Comparison of ENCODE assay signal across 19 cellular contexts in genomic region chr9:77594963-77595362, GRCh38. TPM values are rescaled to one million over a fixed set of nuclear protein-coding genes. Genes with fewer than 3 reads are reported as not detected.
"Had no signal": no experiment of that assay in that cellular context is flagged by ENCODE, and none has a peak within 500 bp of the region (broad histone marks: within the 10 kb centered on the region; RNA-seq: fewer than 3 reads in every experiment).

No MANE protein-coding gene starts in this region.

- H3K4me1 ChIP-seq: prostate gland had no signal

- H3K4me3 ChIP-seq: body of pancreas, cardiac muscle cell, lung, ovary, prostate gland had no signal

- H3K27me3 ChIP-seq: body of pancreas, cardiac muscle cell, ovary had no signal

- ATAC-seq: body of pancreas; left colon; stimulated activated naive CD8-positive, alpha-beta T cell treated with anti-CD3 and anti-CD28 coated beads, Interleukin-15, Interleukin-2, amounts not matched to agents 100 U/mL and 50 U/mL, for 24 hours; WTC11 had no signal

- H3K27ac ChIP-seq: body of pancreas, neutrophil, ovary, prostate gland had no signal

- H3K36me3 ChIP-seq: cardiac muscle cell, neutrophil, ovary, prostate gland had no signal

- H3K9me3 ChIP-seq: body of pancreas, neutrophil, ovary, prostate gland had no signal

- DNase-seq: activated CD4-positive, alpha-beta memory T cell treated with anti-CD3 and anti-CD28 coated beads, Interleukin-2, amount 10 ng/mL, durations not matched to agents 7 days and 5 days; activated gamma-delta T cell; anterior cingulate cortex; body of pancreas; effector CD4-positive, alpha-beta T cell; left colon; natural killer cell; ovary; stimulated activated CD4-positive, alpha-beta T cell treated with anti-CD3 and anti-CD28 coated beads, Interleukin-4, amount 100 ng/mL, for 24 hours; stimulated activated naive CD8-positive, alpha-beta T cell treated with anti-CD3 and anti-CD28 coated beads, Interleukin-15, Interleukin-2, amounts not matched to agents 100 U/mL and 50 U/mL, for 24 hours; T-helper 9 cell had no signal

RNA-seq across cellular contexts. Expression of gene GNA14, which starts 53.2 kb away (rescaled TPM):
- total RNA-seq: activated CD4-positive, alpha-beta memory T cell treated with anti-CD3 and anti-CD28 coated beads, Interleukin-2, amount 10 ng/mL, durations not matched to agents 7 days and 5 days; activated T-helper 1 cell treated with anti-CD3 and anti-CD28 coated beads, Interleukin-12 subunit alpha, Interleukin-12 subunit beta, Interleukin-2, Interleukin-4 antibody, amounts not matched to agents 30 ng/mL and 10 ng/mL and 1 ng/mL, durations not matched to agents 14 hours and 24 hours and 36 hours; T-helper 1 cell treated with Interleukin-12 subunit alpha and Interleukin-12 subunit beta and Interleukin-4 antibody, amounts not matched to agents 30 ng/mL and 1 ng/mL, for 36 hours had no signal
- polyA plus RNA-seq: keratinocyte had no signal
